8 cellular contexts compared by ENCODE assay signal in genomic region chr12:9925746-9926393, GRCh38. TPM values are rescaled to one million over a fixed set of nuclear protein-coding genes. Genes with fewer than 3 reads are reported as not detected.
DNase-seq lines count a peak whose midpoint lies in the region; ATAC-seq, FAIRE-seq and TF ChIP-seq lines count a peak whose summit lies in the region.

No MANE protein-coding gene starts in this region.

- TF ChIP-seq CTCF in chondrocyte (IDR thresholded peaks at IDR 0.05) (peak; percentile 84), left lung (IDR thresholded peaks at IDR 0.05) (peak in 1 of 2 donors; percentile 46), suprapubic skin (IDR thresholded peaks at IDR 0.05) (peak in 1 of 2 donors; percentile 15)

- no peak overlapping the region for H3K4me3 ChIP-seq in left lung
- peak overlapping the region; percentile 21 for H3K4me3 ChIP-seq in suprapubic skin

- H3K36me3 Mint-ChIP-seq in chondrocyte (ENCODE audit: low read depth): no peaks in the 10 kb centered on the region

- H3K4me1 ChIP-seq in left lung: no peaks in the 10 kb centered on the region
- peaks cover 4% of the 10 kb centered on the region for H3K4me1 ChIP-seq in suprapubic skin

- H3K27me3 ChIP-seq in left lung (no peaks in the 10 kb centered on the region), suprapubic skin (no peaks in the 10 kb centered on the region)

- ATAC-seq in left lung (peak; percentile 80), GM21717 (IDR thresholded peaks at IDR 0.05; ENCODE audit: unreplicated experiment) (no peak), GM21390 (IDR thresholded peaks at IDR 0.05; ENCODE audit: unreplicated experiment) (no peak)

- H3K4me3 Mint-ChIP-seq in chondrocyte (ENCODE audit: unreplicated experiment): peak overlapping the region; percentile 2

- FAIRE-seq in GM18507 (lab: Jason Lieb, UNC) (peak; percentile 76), RCC 7860 (lab: Jason Lieb, UNC) (no peak)

- no peak overlapping the region for H3K27ac Mint-ChIP-seq in chondrocyte (ENCODE audit: unreplicated experiment)

- H3K4me1 Mint-ChIP-seq in chondrocyte (ENCODE audit: low read depth): peaks cover 5% of the 10 kb centered on the region

- DNase-seq in AML-193 (lab: John Stamatoyannopoulos, UW) (peak; percentile 64), GM18507 (ENCODE audit: extremely low spot score, insufficient read length, low read depth) (no peak), RCC 7860 (ENCODE audit: low spot score) (peak; percentile 23), chondrocyte (ENCODE audit: low spot score) (no peak), left lung (no peak), suprapubic skin (ENCODE audit: low spot score in 2 of 2) (no peak)

- no peaks in the 10 kb centered on the region for H3K9me3 Mint-ChIP-seq in chondrocyte (ENCODE audit: low read depth)

- no peaks in the 10 kb centered on the region for H3K36me3 ChIP-seq in left lung
- H3K36me3 ChIP-seq in suprapubic skin: no peaks in the 10 kb centered on the region

- no peak overlapping the region for H3K27ac ChIP-seq in left lung
- H3K27ac ChIP-seq in suprapubic skin: no peak overlapping the region

- no peak for TF ChIP-seq EP300 in suprapubic skin (IDR thresholded peaks at IDR 0.05)

- intact Hi-C loops in left lung (cut with DNase I): loop anchor here in 1 of 2 donors (5.0 kb wide), 1 partner anchor 179 kb away; no protein-coding TSS in a partner anchor

- H3K27me3 Mint-ChIP-seq in chondrocyte (ENCODE audit: low read depth): peaks cover 2% of the 10 kb centered on the region

- no peak for TF ChIP-seq POLR2A in suprapubic skin (IDR thresholded peaks at IDR 0.05)

- WGBS in suprapubic skin: 11% methylated on average over 5 of the region's 5 CpGs

- H3K9me3 ChIP-seq in left lung (no peaks in the 10 kb centered on the region), suprapubic skin (no peaks in the 10 kb centered on the region)

RNA-seq across cellular contexts. Expression of gene CLEC2A, which starts 6.3 kb away (rescaled TPM):
- 0.62 to 0.67 TPM in 2 of 3 replicates, not detected in the other for total RNA-seq in chondrocyte
- not detected for total RNA-seq in left lung
- total RNA-seq in suprapubic skin: 10 to 100 TPM; 35.7 to 68.5 (median 60.8) TPM

RNA-seq across cellular contexts. Expression of gene KLRF2, which starts 44.6 kb away (rescaled TPM):
- total RNA-seq in chondrocyte (not detected in 3 replicates), left lung (not detected), suprapubic skin (not detected)

RNA-seq across cellular contexts. Expression of gene CLEC12A, which starts 45.3 kb away (rescaled TPM):
- total RNA-seq in chondrocyte: not detected in 3 replicates
- total RNA-seq in left lung: 10 to 100 TPM; 10.9 to 12.7 TPM
- total RNA-seq in suprapubic skin: under 1 TPM in 1 of 4 donors, not detected in 3; 0.30 TPM

RNA-seq across cellular contexts. Expression of gene CLEC2B, which starts 56.7 kb away (rescaled TPM):
- not detected in 3 replicates for total RNA-seq in chondrocyte
- 10 to 100 TPM; 16.3 to 34.7 TPM for total RNA-seq in left lung
- total RNA-seq in suprapubic skin: 10 to 100 TPM; 41.9 to 81.2 (median 53.5) TPM

Comparison
In these comparisons a context has a peak if more than half of its experiments do, and no peak if none do; other contexts are left out.
1. DNase-seq: peak in AML-193 (2 of 2) and RCC 7860 (single experiment); none in GM18507 (single experiment), chondrocyte (single experiment), left lung (0 of 2) and suprapubic skin (0 of 2).
2. RNA of gene CLEC2A, which starts 6.3 kb away (total RNA-seq): 35.7 to 68.5 TPM in suprapubic skin; 0.62 to 0.67 TPM in chondrocyte and not detected in left lung; every median in the first group is over 10 times any median in the second.
3. RNA of gene CLEC12A, which starts 45.3 kb away (total RNA-seq): 10.9 to 12.7 TPM in left lung; not detected in chondrocyte and 0.30 TPM in suprapubic skin; every median in the first group is over 4 times any median in the second.